ENCODE assay signal across 8 cellular contexts in genomic region chr7:129053938-129054437, GRCh38. TPM values are rescaled to one million over a fixed set of nuclear protein-coding genes. Genes with fewer than 3 reads are reported as not detected.
DNase-seq lines count a peak whose midpoint lies in the region; FAIRE-seq and TF ChIP-seq lines count a peak whose summit lies in the region.

No MANE protein-coding gene starts in this region.

- dilution Hi-C loops in keratinocyte (cut with MboI; ENCODE audit: extremely low pct_ligation_motif_present, low sequenced_read_pairs), result no loop called here

- no peak for TF ChIP-seq EP300 in suprapubic skin (IDR thresholded peaks at IDR 0.05)

- peaks cover 10 to 39% (median 30%) of the 10 kb centered on the region in 11 experiments; a peak in 21 of 22 replicates for H3K36me3 ChIP-seq in BLaER1 treated with 17β-estradiol and CSF1 and Interleukin-3, amounts not matched to agents 10 nM and 100 nM
- H3K36me3 ChIP-seq in adipocyte (ENCODE audit: control insufficient read depth, insufficient read depth, low read length, severe bottlenecking) (no peaks in the 10 kb centered on the region), keratinocyte (ENCODE audit: control insufficient read depth in 2 of 2, extremely low read depth in 1 of 2, insufficient read depth in 2 of 2, low read length in 2 of 2) (no peaks in the 10 kb centered on the region), suprapubic skin (no peaks in the 10 kb centered on the region)

- TF ChIP-seq CTCF in HL-60 (IDR thresholded peaks at IDR 0.05; ENCODE audit: insufficient read depth, low read length), result no peak
- no peak for TF ChIP-seq CTCF in keratinocyte (optimal IDR thresholded peaks at IDR 0.05 in 1 of 3, IDR thresholded peaks at IDR 0.05 in 1 of 3, conservative IDR thresholded peaks at IDR 0.05 in 1 of 3; ENCODE audit: extremely low read depth in 1 of 3, insufficient read depth in 2 of 3, low read length in 3 of 3)
- no peak for TF ChIP-seq CTCF in suprapubic skin (IDR thresholded peaks at IDR 0.05)
- TF ChIP-seq CTCF in GM10266 (IDR thresholded peaks at IDR 0.05; ENCODE audit: control insufficient read depth, insufficient read depth, low read depth, missing control alignments), result no peak

- H3K27me3 ChIP-seq in BLaER1 treated with 17β-estradiol and CSF1 and Interleukin-3, amounts not matched to agents 10 nM and 100 nM, result no peaks in the 10 kb centered on the region
- H3K27me3 ChIP-seq in HL-60 (ENCODE audit: insufficient read depth, poor library complexity, severe bottlenecking), result no peaks in the 10 kb centered on the region
- H3K27me3 ChIP-seq in adipocyte (replicated peaks; ENCODE audit: control insufficient read depth, insufficient read depth, low read length), result no peaks in the 10 kb centered on the region
- H3K27me3 ChIP-seq in keratinocyte (ENCODE audit: control insufficient read depth, extremely low read depth, insufficient read depth, low read length), result no peaks in the 10 kb centered on the region
- H3K27me3 ChIP-seq in suprapubic skin, result no peaks in the 10 kb centered on the region

- WGBS in suprapubic skin, result under 1% methylated on average over 10 of the region's 10 CpGs

- H4K20me1 ChIP-seq in BLaER1 treated with 17β-estradiol and CSF1 and Interleukin-3, amounts not matched to agents 10 nM and 100 nM, result peaks cover 25 to 50% (median 42%) of the 10 kb centered on the region in 11 experiments; a peak in 20 of 22 replicates
- peaks cover 2% of the 10 kb centered on the region for H4K20me1 ChIP-seq in keratinocyte (ENCODE audit: control insufficient read depth, extremely low read depth, insufficient read depth, low read length)

- peak overlapping the region; percentile 75 to 97 (median 89) for H3K4me2 ChIP-seq in BLaER1 treated with 17β-estradiol and CSF1 and Interleukin-3, amounts not matched to agents 10 nM and 100 nM
- H3K4me2 ChIP-seq in keratinocyte (ENCODE audit: control insufficient read depth, extremely low read depth, insufficient read depth, low read depth, low read length), result peak overlapping the region; percentile 91

- no peaks in the 10 kb centered on the region for H3K9me3 ChIP-seq in BLaER1 treated with 17β-estradiol and CSF1 and Interleukin-3, amounts not matched to agents 10 nM and 100 nM (replicated peaks in 1 of 11)
- no peaks in the 10 kb centered on the region for H3K9me3 ChIP-seq in adipocyte (ENCODE audit: control insufficient read depth, low read length)
- no peaks in the 10 kb centered on the region for H3K9me3 ChIP-seq in keratinocyte (ENCODE audit: control insufficient read depth, low read depth, low read length)
- H3K9me3 ChIP-seq in suprapubic skin, result no peaks in the 10 kb centered on the region

- H3K4me3 ChIP-seq in BLaER1 treated with 17β-estradiol and CSF1 and Interleukin-3, amounts not matched to agents 10 nM and 100 nM, result peak overlapping the region; percentile 78 to 96 (median 81)
- H3K4me3 ChIP-seq in HL-60 (replicated peaks; ENCODE audit: insufficient read depth, low read length) (peak overlapping the region; percentile 87), adipocyte (ENCODE audit: low read length) (peak overlapping the region; percentile 98), keratinocyte (ENCODE audit: control insufficient read depth in 2 of 3, extremely low read depth in 1 of 3, insufficient read depth in 2 of 3, low read depth in 1 of 3, low read length in 3 of 3) (peak overlapping the region; percentile 86 to 96 (median 89)), suprapubic skin (peak overlapping the region; percentile 91)

- TF ChIP-seq POLR2A in suprapubic skin (IDR thresholded peaks at IDR 0.05), result no peak

- H3K9me1 ChIP-seq in keratinocyte (ENCODE audit: control insufficient read depth, extremely low read depth, insufficient read depth, low read length), result no peaks in the 10 kb centered on the region

- peak overlapping the region; percentile 92 to 99 (median 97) for H3K27ac ChIP-seq in BLaER1 treated with 17β-estradiol and CSF1 and Interleukin-3, amounts not matched to agents 10 nM and 100 nM
- peak overlapping the region; percentile 97 for H3K27ac ChIP-seq in HL-60 (replicated peaks)
- peak overlapping the region; percentile 99 for H3K27ac ChIP-seq in keratinocyte (ENCODE audit: control insufficient read depth, insufficient read depth, low read length)
- peak overlapping the region; percentile 99 for H3K27ac ChIP-seq in suprapubic skin

- H2AFZ ChIP-seq in keratinocyte (ENCODE audit: control insufficient read depth, low read length), result peak overlapping the region; percentile 91

- DNase-seq in HL-60 (ENCODE audit: low read depth in 1 of 2, low spot score in 1 of 2) (peak in 1 of 2 experiments; percentile 26), adipocyte (ENCODE audit: low read depth) (peak; percentile 61), keratinocyte (ENCODE audit: low read depth, low spot score) (no peak), suprapubic skin (ENCODE audit: low spot score in 2 of 2) (no peak), A172 (ENCODE audit: low spot score) (no peak), urothelium cell line (ENCODE audit: low spot score) (no peak), GM10266 (ENCODE audit: extremely low spot score) (no peak)

- peaks cover 53% of the 10 kb centered on the region for H3K79me2 ChIP-seq in keratinocyte (ENCODE audit: control insufficient read depth, insufficient read depth, low read length)

- no peak for FAIRE-seq in keratinocyte (lab: Jason Lieb, UNC)
- no peak for FAIRE-seq in urothelium cell line (lab: Jason Lieb, UNC)

- H3K4me1 ChIP-seq in BLaER1 treated with 17β-estradiol and CSF1 and Interleukin-3, amounts not matched to agents 10 nM and 100 nM, result peaks cover 24 to 56% (median 34%) of the 10 kb centered on the region in 10 experiments
- H3K4me1 ChIP-seq in adipocyte (ENCODE audit: control insufficient read depth, insufficient read depth, low read length) (peaks cover 19% of the 10 kb centered on the region), keratinocyte (ENCODE audit: control insufficient read depth, extremely low read depth, insufficient read depth, low read length) (peaks cover 13% of the 10 kb centered on the region), suprapubic skin (peaks cover 40% of the 10 kb centered on the region)

- H3K9ac ChIP-seq in BLaER1 treated with 17β-estradiol and CSF1 and Interleukin-3, amounts not matched to agents 10 nM and 100 nM, result peak overlapping the region; percentile 87 to 98 (median 95)
- H3K9ac ChIP-seq in adipocyte (ENCODE audit: low read length) (peak overlapping the region; percentile 95), keratinocyte (ENCODE audit: control insufficient read depth, extremely low read depth, insufficient read depth, low read length) (peak overlapping the region; percentile 96)

RNA-seq across cellular contexts. Expression of gene TNPO3, which starts 0.9 kb away (rescaled TPM):
- polyA plus RNA-seq in keratinocyte, result 28.8 to 45.3 TPM (median 35.1 TPM) in 3 replicates
- 12.2 TPM for polyA plus RNA-seq in keratinocyte (2011; ENCODE audit: low read depth)
- polyA plus RNA-seq in keratinocyte (2011; cell fraction: cytosol; rRNA removed), result 29.4 and 39.6 TPM in 2 replicates
- 48.3 and 50.8 TPM in 2 replicates for polyA plus RNA-seq in keratinocyte (2011; cell fraction: nucleus; rRNA removed)
- 19.6 and 39.5 TPM in 2 replicates for polyA plus RNA-seq in keratinocyte (2012; ENCODE audit: low replicate concordance)
- polyA minus RNA-seq in keratinocyte, result 57.3 to 82.2 TPM (median 69.4 TPM) in 3 replicates
- 28.8 TPM for polyA minus RNA-seq in keratinocyte (2011; cell fraction: cytosol; rRNA and poly(A)+ RNA removed)
- 40.7 and 67.1 TPM in 2 replicates for polyA minus RNA-seq in keratinocyte (2011; cell fraction: nucleus; rRNA and poly(A)+ RNA removed)
- 10 to 100 TPM; 30.8 to 43.4 (median 34.4) TPM for total RNA-seq in suprapubic skin
- total RNA-seq in A172 (2014; rRNA removed; shearing (Covaris generic)), result 41.6 and 44.2 TPM in 2 replicates
